18 cellular contexts compared by ENCODE assay signal in genomic region chr12:2378835-2379330, GRCh38.
DNase-seq lines count a peak whose midpoint lies in the region; ATAC-seq lines count a peak whose summit lies in the region.
"Had no signal": no experiment of that assay in that cellular context is flagged by ENCODE, and none has a peak within 500 bp of the region (broad histone marks: within the 10 kb centered on the region; RNA-seq: fewer than 3 reads in every experiment).

No MANE protein-coding gene starts in this region.

- H3K27me3 ChIP-seq in stomach smooth muscle (ENCODE audit: control insufficient read depth in 1 of 2, insufficient read depth in 2 of 2, low read length in 2 of 2) (no peaks in the 10 kb centered on the region), mesendoderm (ENCODE audit: insufficient read depth, low read length, poor library complexity) (no peaks in the 10 kb centered on the region)
- H3K27me3 ChIP-seq: MG63, ovary had no signal

- H3K79me1 ChIP-seq in mesendoderm (ENCODE audit: low read length), result no peaks in the 10 kb centered on the region

- H3K18ac ChIP-seq in mesendoderm (ENCODE audit: low read length), result no peak overlapping the region

- H2BK5ac ChIP-seq in mesendoderm (ENCODE audit: low read length), result no peak overlapping the region

- no peak overlapping the region for H2BK15ac ChIP-seq in mesendoderm (replicated peaks; ENCODE audit: low read depth)

- H3K27ac Mint-ChIP-seq in T-helper 2 cell treated with Interferon-gamma antibody and Interleukin-4, amounts not matched to agents 5 μg/mL and 100 μg/mL, for 36 hours, result peak overlapping the region; percentile 32
- H3K27ac Mint-ChIP-seq: activated naive CD8-positive, alpha-beta T cell treated with anti-CD3 and anti-CD28 coated beads for 36 hours; WTC11 had no signal

- H4K8ac ChIP-seq in mesendoderm (ENCODE audit: low read depth, low read length), result no peak overlapping the region

- H3K9me3 ChIP-seq in stomach smooth muscle (ENCODE audit: control insufficient read depth in 2 of 2, low read length in 2 of 2), result no peaks in the 10 kb centered on the region
- H3K9me3 ChIP-seq: Caco-2, MG63, ovary had no signal

- peak; percentile 19 for DNase-seq in activated effector memory CD4-positive, alpha-beta T cell treated with anti-CD3 and anti-CD28 coated beads, Interleukin-2, amount 50 U/mL, for 16 hours
- no peak for DNase-seq in activated effector memory CD4-positive, alpha-beta T cell treated with Interleukin-2 at 50 U/mL for 16 hours
- DNase-seq in T-helper 2 cell treated with Interferon-gamma antibody and Interleukin-4, amounts not matched to agents 5 μg/mL and 100 μg/mL, for 36 hours (ENCODE audit: low spot score), result no peak
- DNase-seq in mesendoderm (no peak), GM19238 (ENCODE audit: insufficient read length, low spot score) (no peak)
- DNase-seq: activated naive CD8-positive, alpha-beta T cell treated with anti-CD3 and anti-CD28 coated beads for 36 hours; Caco-2; GOT3; MG63; NCI-H2171 treated with DMSO at 0.1 percent for 48 hours; OCI-M1; ovary; stimulated activated CD4-positive, alpha-beta T cell treated with anti-CD3 and anti-CD28 coated beads, Interleukin-12 subunit alpha, Interleukin-12 subunit beta, amount 100 ng/mL, for 4 hours had no signal

- H2BK120ac ChIP-seq in mesendoderm (ENCODE audit: low read depth, low read length), result no peak overlapping the region

- H3K4me3 ChIP-seq in stomach smooth muscle (ENCODE audit: low read length in 2 of 2), result no peak overlapping the region
- no peak overlapping the region for H3K4me3 ChIP-seq in mesendoderm (ENCODE audit: low read length)
- H3K4me3 ChIP-seq: MG63, ovary had no signal

- peaks cover 70% of the 10 kb centered on the region for H3K4me1 ChIP-seq in stomach smooth muscle (ENCODE audit: control insufficient read depth, insufficient read depth, low read length)
- peaks cover 9% of the 10 kb centered on the region for H3K4me1 ChIP-seq in mesendoderm (ENCODE audit: control insufficient read depth, low read depth, low read length)

- no peaks in the 10 kb centered on the region for H3K9me3 Mint-ChIP-seq in T-helper 2 cell treated with Interferon-gamma antibody and Interleukin-4, amounts not matched to agents 5 μg/mL and 100 μg/mL, for 36 hours
- H3K9me3 Mint-ChIP-seq: activated naive CD8-positive, alpha-beta T cell treated with anti-CD3 and anti-CD28 coated beads for 36 hours; central memory CD8-positive, alpha-beta T cell; WTC11 had no signal

- H3K27me3 Mint-ChIP-seq in T-helper 2 cell treated with Interferon-gamma antibody and Interleukin-4, amounts not matched to agents 5 μg/mL and 100 μg/mL, for 36 hours (ENCODE audit: low read depth), result peaks cover 8% of the 10 kb centered on the region
- H3K27me3 Mint-ChIP-seq: activated naive CD8-positive, alpha-beta T cell treated with anti-CD3 and anti-CD28 coated beads for 36 hours had no signal

- H4K5ac ChIP-seq in mesendoderm (ENCODE audit: low read length), result no peak overlapping the region

- no peaks in the 10 kb centered on the region for H3K36me3 Mint-ChIP-seq in T-helper 2 cell treated with Interferon-gamma antibody and Interleukin-4, amounts not matched to agents 5 μg/mL and 100 μg/mL, for 36 hours (ENCODE audit: low read depth)
- H3K36me3 Mint-ChIP-seq: activated naive CD8-positive, alpha-beta T cell treated with anti-CD3 and anti-CD28 coated beads for 36 hours; WTC11 had no signal

- H3K23ac ChIP-seq in mesendoderm (ENCODE audit: low read length), result no peak overlapping the region

- no peak overlapping the region for H3K4ac ChIP-seq in mesendoderm (ENCODE audit: low read depth, low read length)

- no peaks in the 10 kb centered on the region for H3K36me3 ChIP-seq in stomach smooth muscle (ENCODE audit: control insufficient read depth in 2 of 2, insufficient read depth in 2 of 2, low read length in 2 of 2)
- no peaks in the 10 kb centered on the region for H3K36me3 ChIP-seq in mesendoderm (ENCODE audit: control insufficient read depth, insufficient read depth, low read length)
- H3K36me3 ChIP-seq: MG63, ovary had no signal

- no peaks in the 10 kb centered on the region for H3K79me2 ChIP-seq in mesendoderm (ENCODE audit: control insufficient read depth, insufficient read depth, low read length)

- peaks cover 10% of the 10 kb centered on the region for H3K4me1 Mint-ChIP-seq in T-helper 2 cell treated with Interferon-gamma antibody and Interleukin-4, amounts not matched to agents 5 μg/mL and 100 μg/mL, for 36 hours (ENCODE audit: low read depth)

- no CpG with 5 or more reads among the region's 7 CpGs for WGBS in mesendoderm (ENCODE audit: extremely low coverage, insufficient coverage, low lambda C conversion rate)

- ATAC-seq in GM21619 (IDR thresholded peaks at IDR 0.05; ENCODE audit: unreplicated experiment) (peak; percentile 58), GM18861 (IDR thresholded peaks at IDR 0.05; ENCODE audit: unreplicated experiment) (no peak)
- ATAC-seq: WTC11 had no signal

- no peak overlapping the region for H3K9ac ChIP-seq in stomach smooth muscle (ENCODE audit: low read length in 2 of 2)
- H3K9ac ChIP-seq in mesendoderm (ENCODE audit: low read length), result no peak overlapping the region

- H3K27ac ChIP-seq in stomach smooth muscle (ENCODE audit: low read length) (peak overlapping the region; percentile 38), mesendoderm (ENCODE audit: low read depth, low read length) (no peak overlapping the region)
- H3K27ac ChIP-seq: ovary had no signal

- H3K4me3 Mint-ChIP-seq in T-helper 2 cell treated with Interferon-gamma antibody and Interleukin-4, amounts not matched to agents 5 μg/mL and 100 μg/mL, for 36 hours, result peak overlapping the region; percentile 8
- H3K4me3 Mint-ChIP-seq: activated naive CD8-positive, alpha-beta T cell treated with anti-CD3 and anti-CD28 coated beads for 36 hours; central memory CD8-positive, alpha-beta T cell; WTC11 had no signal

- H3K4me2 ChIP-seq in mesendoderm (ENCODE audit: low read length), result no peak overlapping the region

- no peak overlapping the region for H2AK5ac ChIP-seq in mesendoderm (ENCODE audit: low read length)

- H3K56ac ChIP-seq in mesendoderm (ENCODE audit: low read length), result no peak overlapping the region
